ENCODE assay signal across 18 cellular contexts in genomic region chr14:64682843-64683242, GRCh38. TPM values are rescaled to one million over a fixed set of nuclear protein-coding genes. Genes with fewer than 3 reads are reported as not detected.
DNase-seq lines count a peak whose midpoint lies in the region; ATAC-seq and TF ChIP-seq lines count a peak whose summit lies in the region.
"Had no signal": no experiment of that assay in that cellular context is flagged by ENCODE, and none has a peak within 500 bp of the region (broad histone marks: within the 10 kb centered on the region; RNA-seq: fewer than 3 reads in every experiment).

No MANE protein-coding gene starts in this region.

- ATAC-seq in heart left ventricle (no peak), upper lobe of right lung (no peak)
- ATAC-seq: activated CD8-positive, alpha-beta memory T cell treated with anti-CD3 and anti-CD28 coated beads, Interleukin-2, amount 10 ng/mL, durations not matched to agents 7 days and 5 days; natural killer cell treated with Interleukin-12 subunit alpha and Interleukin-12 subunit beta and Interleukin-15 and Interleukin-18, amount 100 ng/mL, for 72 hours had no signal

- TF ChIP-seq CTCF in heart left ventricle (IDR thresholded peaks at IDR 0.05) = no peak
- TF ChIP-seq CTCF in esophagus squamous epithelium (IDR thresholded peaks at IDR 0.05) = no peak
- TF ChIP-seq CTCF in parathyroid adenoma (IDR thresholded peaks at IDR 0.05) = no peak
- no peak for TF ChIP-seq CTCF in upper lobe of right lung (IDR thresholded peaks at IDR 0.05)

- no peak overlapping the region for H3K4me2 ChIP-seq in parathyroid adenoma (ENCODE audit: low read length)

- WGBS in heart left ventricle, 4 donors = 88 to 96% (median 93%) methylated on average over 5 of the region's 5 CpGs
- WGBS in esophagus squamous epithelium, 2 donors = 82 to 93% methylated on average over 5 of the region's 5 CpGs

- intact Hi-C loops in heart left ventricle (cut with DNase I) = loop anchor here in 1 of 10 donors (10.0 kb wide), 1 partner anchor 202 kb away; no protein-coding TSS in a partner anchor
- intact Hi-C loops in cardiac septum (cut with DNase I) = loop anchor here (5.0 kb wide), 1 partner anchor 39 kb away; no protein-coding TSS in a partner anchor
- intact Hi-C loops in esophagus squamous epithelium (cut with DNase I) = no loop called here
- intact Hi-C loops in upper lobe of right lung (cut with DNase I) = no loop called here

- H3K9me3 ChIP-seq in heart left ventricle (no peaks in the 10 kb centered on the region), esophagus squamous epithelium (no peaks in the 10 kb centered on the region), parathyroid adenoma (ENCODE audit: control insufficient read depth, low read length) (no peaks in the 10 kb centered on the region), upper lobe of right lung (no peaks in the 10 kb centered on the region)
- H3K9me3 ChIP-seq: BLaER1 treated with 17β-estradiol and CSF1 and Interleukin-3, amounts not matched to agents 10 nM and 100 nM; SJCRH30 had no signal

- no peak for TF ChIP-seq POLR2A in heart left ventricle (IDR thresholded peaks at IDR 0.05)
- no peak for TF ChIP-seq POLR2A in esophagus squamous epithelium (IDR thresholded peaks at IDR 0.05)

- H3K27me3 ChIP-seq in heart left ventricle = no peaks in the 10 kb centered on the region
- H3K27me3 ChIP-seq in esophagus squamous epithelium = no peaks in the 10 kb centered on the region
- no peaks in the 10 kb centered on the region for H3K27me3 ChIP-seq in parathyroid adenoma (ENCODE audit: control insufficient read depth, insufficient read depth, low read length)
- no peaks in the 10 kb centered on the region for H3K27me3 ChIP-seq in upper lobe of right lung
- H3K27me3 ChIP-seq: BLaER1 treated with 17β-estradiol and CSF1 and Interleukin-3, amounts not matched to agents 10 nM and 100 nM; SJCRH30 had no signal

- H3K4me1 ChIP-seq in heart left ventricle (peaks cover 0 to 47% (median 20%) of the 10 kb centered on the region in 12 donors), esophagus squamous epithelium (peaks cover 37 to 59% (median 38%) of the 10 kb centered on the region in 3 donors), parathyroid adenoma (peaks cover 11% of the 10 kb centered on the region), upper lobe of right lung (peaks cover 18% of the 10 kb centered on the region)

- H3K27ac ChIP-seq in heart left ventricle = peak overlapping the region in 10 of 12 donors; percentile 61 to 92 (median 79)
- H3K27ac ChIP-seq in esophagus squamous epithelium = peak overlapping the region; percentile 84 to 91 (median 88)
- H3K27ac ChIP-seq in parathyroid adenoma = peak overlapping the region; percentile 51
- H3K27ac ChIP-seq in upper lobe of right lung = peak overlapping the region; percentile 8

- DNase-seq in heart left ventricle (no peak), cardiac septum (ENCODE audit: low spot score) (no peak), esophagus squamous epithelium (lab: John Stamatoyannopoulos, UW) (no peak), upper lobe of right lung (no peak), NCI-H226 (no peak), kidney glomerular epithelial cell (lab: John Stamatoyannopoulos, UW) (no peak)
- no peak for DNase-seq in activated naive CD4-positive, alpha-beta T cell treated with Interleukin-2 at 50 U/mL for 16 hours
- DNase-seq: 8988T; activated CD4-positive, CD25-positive, alpha-beta regulatory T cell treated with anti-CD3 and anti-CD28 coated beads, Interleukin-2, amount 50 U/mL, for 72 hours; activated CD8-positive, alpha-beta memory T cell treated with anti-CD3 and anti-CD28 coated beads, Interleukin-2, amount 10 ng/mL, durations not matched to agents 7 days and 5 days; NCI-H2081 treated with DMSO at 0.1 percent for 48 hours; NCI-H524; stimulated activated CD4-positive, alpha-beta T cell treated with anti-CD3 and anti-CD28 coated beads, Interleukin-4, amount 100 ng/mL, for 1 hour; stimulated activated CD8-positive, alpha-beta memory T cell treated with anti-CD3 and anti-CD28 coated beads, Interleukin-4, amount 100 ng/mL, for 48 hours had no signal

- H2AFZ ChIP-seq in parathyroid adenoma = no peak overlapping the region

- no peaks in the 10 kb centered on the region for H3K79me2 ChIP-seq in parathyroid adenoma

- H3K4me3 ChIP-seq in heart left ventricle = no peak overlapping the region
- H3K4me3 ChIP-seq in esophagus squamous epithelium = no peak overlapping the region
- no peak overlapping the region for H3K4me3 ChIP-seq in parathyroid adenoma (ENCODE audit: low read depth, low read length)
- no peak overlapping the region for H3K4me3 ChIP-seq in upper lobe of right lung
- H3K4me3 ChIP-seq: BLaER1 treated with 17β-estradiol and CSF1 and Interleukin-3, amounts not matched to agents 10 nM and 100 nM; SJCRH30 had no signal

- no peak overlapping the region for H3K9ac ChIP-seq in parathyroid adenoma

- no peaks in the 10 kb centered on the region for H3K36me3 ChIP-seq in heart left ventricle
- no peaks in the 10 kb centered on the region for H3K36me3 ChIP-seq in esophagus squamous epithelium
- no peaks in the 10 kb centered on the region for H3K36me3 ChIP-seq in parathyroid adenoma (ENCODE audit: control insufficient read depth, insufficient read depth, low read length)
- no peaks in the 10 kb centered on the region for H3K36me3 ChIP-seq in upper lobe of right lung
- H3K36me3 ChIP-seq: BLaER1 treated with 17β-estradiol and CSF1 and Interleukin-3, amounts not matched to agents 10 nM and 100 nM; SJCRH30 had no signal

RNA-seq across cellular contexts. Expression of gene PLEKHG3, which starts 21.4 kb away (rescaled TPM):
- total RNA-seq in heart left ventricle (10 to 100 TPM; 14.7 to 34.3 (median 18.1) TPM), cardiac septum (22.5 TPM), esophagus squamous epithelium (10 to 100 TPM; 44.6 to 87.8 (median 60.8) TPM), upper lobe of right lung (34.5 TPM)
- 1 to 10 TPM; 7.0 TPM for polyA plus RNA-seq in heart left ventricle

Comparison
In these comparisons a context has a peak if more than half of its experiments do, and no peak if none do; other contexts are left out.
1. H3K27ac ChIP-seq: peak in every context shown above with its lines; median percentile 88 in esophagus squamous epithelium; 79 in heart left ventricle; 51 in parathyroid adenoma; 8 in upper lobe of right lung.